Comparison of ENCODE assay signal across 25 cellular contexts in the genomic region with DNA sequence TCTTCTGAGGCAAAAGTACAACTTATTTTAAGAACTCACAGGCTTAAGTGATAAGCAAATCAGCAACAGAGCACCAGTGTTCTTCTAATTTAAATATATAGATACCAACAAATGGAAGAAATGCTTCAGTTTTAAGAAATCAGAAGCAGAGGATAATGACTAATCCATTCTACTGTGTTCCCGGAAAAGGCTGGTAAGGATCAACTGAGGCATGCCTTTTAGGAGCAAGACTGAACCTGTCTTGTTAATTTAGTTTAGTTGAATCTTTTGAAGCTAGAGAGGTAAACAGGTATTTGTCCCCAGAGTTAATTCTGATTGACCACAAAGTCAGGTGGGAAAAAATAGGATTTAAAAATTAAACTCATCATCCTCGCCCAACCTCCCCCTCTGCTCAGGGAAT.
"Had no signal": no experiment of that assay in that cellular context is flagged by ENCODE, and none has a peak within 500 bp of the region (broad histone marks: within the 10 kb centered on the region; RNA-seq: fewer than 3 reads in every experiment).

No MANE protein-coding gene starts in this region.

- H3K4me3 Mint-ChIP-seq: effector memory CD8-positive, alpha-beta T cell; mesothelial cell of epicardium; naive B cell; natural killer cell treated with Interleukin-12 subunit alpha and Interleukin-12 subunit beta and Interleukin-15 and Interleukin-18, amount 100 ng/mL, for 72 hours; neural progenitor cell; stimulated activated effector memory CD8-positive, alpha-beta T cell treated with anti-CD3 and anti-CD28 coated beads, Interleukin-12 subunit alpha, Interleukin-12 subunit beta, amount 100 ng/mL, for 72 hours had no signal

- H3K27ac Mint-ChIP-seq: effector memory CD8-positive, alpha-beta T cell; natural killer cell treated with Interleukin-12 subunit alpha and Interleukin-12 subunit beta and Interleukin-15 and Interleukin-18, amount 100 ng/mL, for 72 hours; neural progenitor cell; stimulated activated effector memory CD8-positive, alpha-beta T cell treated with anti-CD3 and anti-CD28 coated beads, Interleukin-12 subunit alpha, Interleukin-12 subunit beta, amount 100 ng/mL, for 72 hours had no signal

- H3K27ac ChIP-seq: gastrocnemius medialis, left lung, neural progenitor cell, parathyroid adenoma, prostate gland, right atrium auricular region, stomach, thoracic aorta, tibial nerve, upper lobe of left lung had no signal

- H3K27me3 ChIP-seq: gastrocnemius medialis, left lung, neural progenitor cell, right atrium auricular region, stomach, tibial nerve, upper lobe of left lung had no signal

- H3K9me3 ChIP-seq: gastrocnemius medialis, mucosa of descending colon, prostate gland, right atrium auricular region, stomach, thoracic aorta had no signal

- H3K4me1 Mint-ChIP-seq: neural progenitor cell had no signal

- H3K9me3 Mint-ChIP-seq: natural killer cell treated with Interleukin-12 subunit alpha and Interleukin-12 subunit beta and Interleukin-15 and Interleukin-18, amount 100 ng/mL, for 72 hours; neural progenitor cell; stimulated activated effector memory CD8-positive, alpha-beta T cell treated with anti-CD3 and anti-CD28 coated beads, Interleukin-12 subunit alpha, Interleukin-12 subunit beta, amount 100 ng/mL, for 72 hours had no signal

- H3K36me3 ChIP-seq: prostate gland had no signal

- H3K27me3 Mint-ChIP-seq: effector memory CD8-positive, alpha-beta T cell; naive B cell; natural killer cell treated with Interleukin-12 subunit alpha and Interleukin-12 subunit beta and Interleukin-15 and Interleukin-18, amount 100 ng/mL, for 72 hours had no signal

- H3K4me3 ChIP-seq: gastrocnemius medialis, left lung, mucosa of descending colon, neural progenitor cell, prostate gland, right atrium auricular region, stomach, thoracic aorta, tibial nerve, upper lobe of left lung had no signal

- H3K4me1 ChIP-seq: gastrocnemius medialis, left lung, neural progenitor cell, prostate gland, right atrium auricular region, stomach, upper lobe of left lung had no signal

- ATAC-seq: effector memory CD8-positive, alpha-beta T cell; gastrocnemius medialis; left cardiac atrium; left lung; mucosa of descending colon; natural killer cell treated with Interleukin-12 subunit alpha and Interleukin-12 subunit beta and Interleukin-15 and Interleukin-18, amount 100 ng/mL, for 72 hours; sciatic nerve; stimulated activated effector memory CD8-positive, alpha-beta T cell treated with anti-CD3 and anti-CD28 coated beads, Interleukin-12 subunit alpha, Interleukin-12 subunit beta, amount 100 ng/mL, for 72 hours had no signal

- DNase-seq: cerebellar nuclear complex; cortex of kidney; effector memory CD8-positive, alpha-beta T cell; gastrocnemius medialis; head of caudate nucleus; left cardiac atrium; left lung; mesenchymal stem cell; mucosa of descending colon; naive B cell; stimulated activated CD4-positive, alpha-beta T cell treated with anti-CD3 and anti-CD28 coated beads, Interleukin-2, amount 100 ng/mL, for 24 hours; stimulated activated CD4-positive, alpha-beta T cell treated with anti-CD3 and anti-CD28 coated beads, Interleukin-4, amount 100 ng/mL, for 24 hours; stimulated activated naive CD4-positive, alpha-beta T cell treated with Interleukin-2 at 50 U/mL for 16 hours; stomach; upper lobe of left lung had no signal
